ENCODE assay signal across 8 cellular contexts in the genomic region with DNA sequence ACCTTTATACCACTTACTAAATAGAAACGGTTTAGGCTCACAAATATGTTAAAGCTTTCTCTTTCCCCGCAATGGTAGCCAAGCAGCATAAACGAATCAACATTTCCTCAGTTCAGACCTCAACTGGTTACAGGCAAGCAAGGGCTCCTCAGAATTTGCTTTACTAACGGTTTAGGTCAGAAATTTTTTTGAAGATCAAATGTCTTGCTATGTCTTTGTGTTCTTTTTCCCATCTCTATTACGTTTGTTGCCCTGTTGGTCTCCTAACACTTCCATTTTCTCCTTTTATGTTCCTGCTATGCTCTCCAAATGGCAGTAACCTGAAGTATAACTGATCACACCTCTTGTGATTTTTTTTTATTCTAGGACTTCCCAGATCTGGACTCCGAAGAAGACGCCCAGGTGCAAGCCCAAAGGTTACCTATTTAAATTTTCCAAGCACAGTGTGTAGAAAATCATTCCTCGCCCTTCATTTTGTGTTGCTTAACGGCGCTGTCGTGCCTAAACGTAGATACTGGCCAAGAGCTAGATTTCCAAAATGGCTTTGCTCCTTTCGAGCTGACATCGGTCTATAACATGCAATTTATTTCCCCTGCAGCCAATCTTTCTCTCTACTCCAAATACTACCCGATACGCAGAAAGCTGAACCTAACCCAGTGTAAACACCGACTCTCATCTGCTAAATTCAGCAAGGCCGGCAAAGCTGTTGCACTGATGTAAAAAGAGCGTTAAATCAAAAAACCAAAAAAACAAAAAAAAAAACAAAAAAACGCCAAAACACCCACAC. TPM values are rescaled to one million over a fixed set of nuclear protein-coding genes. Genes with fewer than 3 reads are reported as not detected.
DNase-seq lines count a peak whose midpoint lies in the region; ATAC-seq and TF ChIP-seq lines count a peak whose summit lies in the region.

No MANE protein-coding gene starts in this region.

- H3K4me3 Mint-ChIP-seq in CD4-positive, alpha-beta T cell = peak overlapping the region; percentile 99

- intact Hi-C loops in CD4-positive, alpha-beta T cell (cut with DNase I, micrococcal nuclease) = loop anchor here (2.0 to 10.0 kb wide), 11 partner anchors 81 to 1218 kb away; partner anchors contain the start of genes CEP85L (in 2 of the 2) and NUS1 (in 1 of the 2)
- intact Hi-C loops in left cardiac atrium (cut with DNase I) = no loop called here

- peaks cover 27% of the 10 kb centered on the region for H3K36me3 Mint-ChIP-seq in CD4-positive, alpha-beta T cell (ENCODE audit: low read depth)

- peak in 8 of 10 experiments; percentile 33 to 55 (median 43) for DNase-seq in CD4-positive, alpha-beta T cell
- DNase-seq in HK-2 (ENCODE audit: unreplicated experiment) (peak; percentile 11), NCI-H774 (lab: John Stamatoyannopoulos, UW) (peak; percentile 93), left cardiac atrium (no peak)
- peak; percentile 41 for DNase-seq in activated naive CD4-positive, alpha-beta T cell treated with anti-CD3 and anti-CD28 coated beads, Interleukin-2, amount 50 U/mL, for 16 hours

- no peaks in the 10 kb centered on the region for H3K9me3 Mint-ChIP-seq in CD4-positive, alpha-beta T cell

- CTCF ChIA-PET in CD4-positive, alpha-beta T cell (lab: Charles Lee) = interaction anchor here (0.9 to 3.0 kb wide), 8 partner anchors 11 to 328 kb away, joined by 3 to 8 read pairs (median 4); partner anchors contain the start of gene FAM184A

- ATAC-seq in CD4-positive, alpha-beta T cell (ENCODE audit: poor library complexity) = peak; percentile 52
- ATAC-seq in GM19395 (IDR thresholded peaks at IDR 0.05; ENCODE audit: unreplicated experiment) = peak; percentile 28
- ATAC-seq in left cardiac atrium = peak; percentile 2 to 19
- ATAC-seq in HG02623 (IDR thresholded peaks at IDR 0.05; ENCODE audit: unreplicated experiment) = no peak

- H3K4me1 Mint-ChIP-seq in CD4-positive, alpha-beta T cell (ENCODE audit: low read depth) = peaks cover 81% of the 10 kb centered on the region

- peak overlapping the region; percentile 92 for H3K27ac ChIP-seq in CD4-positive, alpha-beta T cell (ENCODE audit: low read depth, low read length)
- H3K27ac ChIP-seq in rectal smooth muscle tissue (ENCODE audit: low read depth, low read length) = peak overlapping the region; percentile 79

- TF ChIP-seq CTCF in CD4-positive, alpha-beta T cell (IDR thresholded peaks at IDR 0.05) = no peak

- POLR2A ChIA-PET in CD4-positive, alpha-beta T cell (lab: Charles Lee) = interaction anchor here (0.7 to 6.9 kb wide), 37 partner anchors 10 to 1291 kb away, joined by 3 to 60 read pairs (median 5); partner anchors contain the start of genes CEP85L, FAM184A, GOPC and MCM9

- no peaks in the 10 kb centered on the region for H3K27me3 ChIP-seq in CD4-positive, alpha-beta T cell (ENCODE audit: control insufficient read depth, insufficient read depth, low read length)
- no peaks in the 10 kb centered on the region for H3K27me3 ChIP-seq in rectal smooth muscle tissue (ENCODE audit: control insufficient read depth, insufficient read depth, low read length)

- no peaks in the 10 kb centered on the region for H3K9me3 ChIP-seq in CD4-positive, alpha-beta T cell (ENCODE audit: control insufficient read depth, low read length)

- peak overlapping the region; percentile 98 for H3K27ac Mint-ChIP-seq in CD4-positive, alpha-beta T cell

- H3K27me3 Mint-ChIP-seq in CD4-positive, alpha-beta T cell = no peaks in the 10 kb centered on the region

- H3K4me3 ChIP-seq in rectal smooth muscle tissue (ENCODE audit: low read length) = peak overlapping the region; percentile 83

- H3K36me3 ChIP-seq in rectal smooth muscle tissue (ENCODE audit: control insufficient read depth, insufficient read depth, low read length) = no peaks in the 10 kb centered on the region

- peak overlapping the region; percentile 63 for H3K9ac ChIP-seq in rectal smooth muscle tissue (ENCODE audit: low read length)

- peaks cover 7% of the 10 kb centered on the region for H3K4me1 ChIP-seq in rectal smooth muscle tissue (ENCODE audit: control insufficient read depth, insufficient read depth, low read length)

RNA-seq across cellular contexts. Expression of gene ASF1A, which starts 0.7 kb away (rescaled TPM):
- 10 to 100 TPM; 10.7 to 11.9 TPM for total RNA-seq in CD4-positive, alpha-beta T cell
- total RNA-seq in left cardiac atrium = 10 to 100 TPM; 17.1 to 19.2 TPM

RNA-seq across cellular contexts. Expression of gene MCM9, which starts 41.7 kb away (rescaled TPM):
- total RNA-seq in CD4-positive, alpha-beta T cell = 10 to 100 TPM; 25.5 TPM
- total RNA-seq in left cardiac atrium = 1 to 10 TPM; 6.3 to 8.6 TPM

Comparison
In these comparisons a context has a peak if more than half of its experiments do, and no peak if none do; other contexts are left out.
1. intact Hi-C loops: an anchor here in CD4-positive, alpha-beta T cell (2.0 to 10.0 kb wide); none called in left cardiac atrium.